In genomic region chr20:2655331-2656116, GRCh38 we compare ENCODE assay signal across 1 cellular context.
TF ChIP-seq lines count a peak whose summit lies in the region.

No MANE protein-coding gene starts in this region.

TF ChIP-seq in GM23338, 12 proteins besides CTCF, POLR2A, EP300 and RAD21 (continued from another document):
- TF ChIP-seq ZNF462 (CRISPR knock-in tag; IDR thresholded peaks at IDR 0.05) (no peak), EZH2 (IDR thresholded peaks at IDR 0.05; ENCODE audit: low read depth, unreplicated experiment) (no peak), ZNF331 (CRISPR knock-in tag; IDR thresholded peaks at IDR 0.05; ENCODE audit: low read depth) (no peak), REST (IDR thresholded peaks at IDR 0.05; ENCODE audit: unreplicated experiment) (no peak), NANOG (IDR thresholded peaks at IDR 0.05; ENCODE audit: borderline replicate concordance) (no peak), EZH2phosphoT487 (IDR thresholded peaks at IDR 0.05; ENCODE audit: unreplicated experiment) (no peak), ETS1 (IDR thresholded peaks at IDR 0.05) (no peak), ZNF114 (CRISPR knock-in tag; IDR thresholded peaks at IDR 0.05) (no peak)
